ENCODE assay signal across 15 cellular contexts in the genomic region with DNA sequence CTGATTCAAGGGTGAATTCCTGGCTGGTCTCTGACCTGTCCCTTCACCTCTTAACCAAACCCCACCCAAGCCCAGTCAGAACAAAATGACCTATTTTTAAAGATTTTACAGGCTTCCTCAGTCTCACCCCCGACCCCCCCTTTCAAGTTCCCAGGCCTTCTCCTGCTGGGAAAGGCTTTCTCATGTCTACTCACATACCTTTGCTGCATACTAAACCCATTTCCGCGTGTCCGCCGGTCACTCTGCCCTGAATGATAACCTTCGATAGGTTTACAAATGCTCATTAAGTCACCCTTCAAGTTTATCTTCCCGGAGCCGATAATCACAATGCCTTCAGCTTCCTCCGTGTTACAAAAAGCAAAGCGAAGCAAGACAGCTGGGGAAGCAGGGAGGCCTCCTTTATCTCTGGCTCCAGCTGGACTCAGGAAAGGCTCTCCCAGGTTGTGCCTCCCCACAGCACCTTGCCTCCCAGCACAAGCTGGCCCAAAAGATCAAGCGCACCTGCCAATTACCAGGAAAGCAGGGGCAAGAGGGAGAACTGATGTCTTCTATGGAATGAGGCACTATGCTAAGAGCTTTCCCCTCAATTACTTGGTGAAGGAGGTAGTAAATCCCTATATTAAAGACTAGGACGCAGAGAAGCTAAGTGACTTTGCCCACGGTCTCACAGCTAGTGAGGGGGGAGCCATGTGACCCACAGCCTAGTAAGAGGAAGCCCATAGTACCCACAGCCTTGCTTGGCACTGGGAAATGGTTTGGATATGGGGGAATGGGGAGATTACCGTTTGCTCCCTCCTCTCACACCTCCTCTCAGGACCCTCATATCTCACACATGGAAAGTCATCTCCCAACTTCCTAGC. TPM values are rescaled to one million over a fixed set of nuclear protein-coding genes. Genes with fewer than 3 reads are reported as not detected.
DNase-seq lines count a peak whose midpoint lies in the region; ATAC-seq and TF ChIP-seq lines count a peak whose summit lies in the region.
"Had no signal": no experiment of that assay in that cellular context is flagged by ENCODE, and none has a peak within 500 bp of the region (broad histone marks: within the 10 kb centered on the region; RNA-seq: fewer than 3 reads in every experiment).

No MANE protein-coding gene starts in this region.

- H3K27ac Mint-ChIP-seq in endothelial cell (ENCODE audit: unreplicated experiment) (peak overlapping the region; percentile 100), natural killer cell (peak overlapping the region; percentile 35 to 85)
- H3K27ac Mint-ChIP-seq: activated T-helper 2 cell treated with anti-CD3 and anti-CD28 coated beads, Interferon-gamma antibody, Interleukin-2, Interleukin-4, amounts not matched to agents 10 μg/mL and 5 μg/mL and 100 μg/mL, durations not matched to agents 14 hours and 24 hours and 36 hours had no signal

- H3K36me3 Mint-ChIP-seq in endothelial cell (ENCODE audit: low read depth, unreplicated experiment) (peaks cover 15% of the 10 kb centered on the region), natural killer cell (no peaks in the 10 kb centered on the region)

- H3K27me3 Mint-ChIP-seq in endothelial cell (ENCODE audit: unreplicated experiment): peaks cover 20% of the 10 kb centered on the region
- H3K27me3 Mint-ChIP-seq in natural killer cell (ENCODE audit: low read depth in 2 of 2): no peaks in the 10 kb centered on the region

- TF ChIP-seq CTCF in endothelial cell (IDR thresholded peaks at IDR 0.05; ENCODE audit: unreplicated experiment) (no peak), natural killer cell (IDR thresholded peaks at IDR 0.05) (no peak)

- DNase-seq in CMK (ENCODE audit: low read depth) (peak; percentile 94), NCI-H69 (lab: John Stamatoyannopoulos, UW) (peak; percentile 42), endothelial cell (ENCODE audit: low spot score) (peak; percentile 55), natural killer cell (no peak), mesenteric fat pad (ENCODE audit: low spot score) (no peak), H4 (ENCODE audit: low spot score) (no peak)
- DNase-seq: activated CD4-positive, alpha-beta T cell treated with anti-CD3 and anti-CD28 coated beads, Interleukin-2, amount 50 U/mL, for 4 hours; brain microvascular endothelial cell; NCI-H1436 treated with DMSO at 0.1 percent for 48 hours; NCI-H524; T-helper 1 cell had no signal

- ATAC-seq in natural killer cell: no peak
- ATAC-seq in SK-N-SH treated with all-trans-retinoic acid at 6 μM for 48 hours: no peak
- ATAC-seq in HG02610 (IDR thresholded peaks at IDR 0.05; ENCODE audit: unreplicated experiment): no peak

- peaks cover 91% of the 10 kb centered on the region for H3K4me1 Mint-ChIP-seq in endothelial cell (ENCODE audit: unreplicated experiment)
- peaks cover 25 to 37% of the 10 kb centered on the region in 2 donors for H3K4me1 Mint-ChIP-seq in natural killer cell

- H3K9me3 Mint-ChIP-seq in endothelial cell (ENCODE audit: unreplicated experiment) (no peaks in the 10 kb centered on the region), natural killer cell (no peaks in the 10 kb centered on the region)
- H3K9me3 Mint-ChIP-seq: activated T-helper 2 cell treated with anti-CD3 and anti-CD28 coated beads, Interferon-gamma antibody, Interleukin-2, Interleukin-4, amounts not matched to agents 10 μg/mL and 5 μg/mL and 100 μg/mL, durations not matched to agents 14 hours and 24 hours and 36 hours had no signal

- H3K4me3 Mint-ChIP-seq in endothelial cell (ENCODE audit: unreplicated experiment): peak overlapping the region; percentile 68
- H3K4me3 Mint-ChIP-seq in natural killer cell: peak overlapping the region; percentile 15

- intact Hi-C loops in natural killer cell (cut with micrococcal nuclease): no loop called here

TF ChIP-seq in SK-N-SH treated with all-trans-retinoic acid at 6 μM for 48 hours, 23 proteins besides CTCF, POLR2A, EP300 and RAD21:
- TF ChIP-seq OSR1 (CRISPR knock-in tag; IDR thresholded peaks at IDR 0.05): no peak
- TF ChIP-seq, protein P1, sequence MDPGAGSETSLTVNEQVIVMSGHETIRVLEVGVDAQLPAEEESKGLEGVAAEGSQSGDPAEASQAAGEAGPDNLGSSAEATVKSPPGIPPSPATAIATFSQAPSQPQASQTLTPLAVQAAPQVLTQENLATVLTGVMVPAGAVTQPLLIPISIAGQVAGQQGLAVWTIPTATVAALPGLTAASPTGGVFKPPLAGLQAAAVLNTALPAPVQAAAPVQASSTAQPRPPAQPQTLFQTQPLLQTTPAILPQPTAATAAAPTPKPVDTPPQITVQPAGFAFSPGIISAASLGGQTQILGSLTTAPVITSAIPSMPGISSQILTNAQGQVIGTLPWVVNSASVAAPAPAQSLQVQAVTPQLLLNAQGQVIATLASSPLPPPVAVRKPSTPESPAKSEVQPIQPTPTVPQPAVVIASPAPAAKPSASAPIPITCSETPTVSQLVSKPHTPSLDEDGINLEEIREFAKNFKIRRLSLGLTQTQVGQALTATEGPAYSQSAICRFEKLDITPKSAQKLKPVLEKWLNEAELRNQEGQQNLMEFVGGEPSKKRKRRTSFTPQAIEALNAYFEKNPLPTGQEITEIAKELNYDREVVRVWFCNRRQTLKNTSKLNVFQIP (CRISPR knock-in tag; IDR thresholded peaks at IDR 0.05; ENCODE audit: borderline replicate concordance, low read depth): no peak
- TF ChIP-seq BACH2 (CRISPR knock-in tag; IDR thresholded peaks at IDR 0.05; ENCODE audit: borderline replicate concordance): no peak
- no peak for TF ChIP-seq ISL1 (CRISPR knock-in tag; IDR thresholded peaks at IDR 0.05)
- no peak for TF ChIP-seq ZFP3 (CRISPR knock-in tag; IDR thresholded peaks at IDR 0.05)
- no peak for TF ChIP-seq RARB (CRISPR knock-in tag; IDR thresholded peaks at IDR 0.05)

RNA-seq across cellular contexts. Expression of a gene that starts 15.9 kb away (rescaled TPM):
- total RNA-seq in endothelial cell (ENCODE audit: unreplicated experiment): 84.4 TPM
- 10 to 100 TPM; 33.4 to 44.5 (median 36.5) TPM for total RNA-seq in natural killer cell
- 57.0 TPM for total RNA-seq in mesenteric fat pad
- total RNA-seq in H4 (2014; rRNA removed; shearing (Covaris generic)): 29.8 and 34.9 TPM in 2 replicates

RNA-seq across cellular contexts. Expression of a gene that starts 50.8 kb away (rescaled TPM):
- total RNA-seq in endothelial cell (ENCODE audit: unreplicated experiment) (347 TPM), natural killer cell (not detected), mesenteric fat pad (26.4 TPM)
- not detected in 2 replicates for total RNA-seq in H4 (2014; rRNA removed; shearing (Covaris generic))
- total RNA-seq: activated T-helper 2 cell treated with anti-CD3 and anti-CD28 coated beads, Interferon-gamma antibody, Interleukin-2, Interleukin-4, amounts not matched to agents 10 μg/mL and 5 μg/mL and 100 μg/mL, durations not matched to agents 14 hours and 24 hours and 36 hours; osteocyte had no signal

Comparison
In these comparisons a context has a peak if more than half of its experiments do, and no peak if none do; other contexts are left out.
1. DNase-seq: peak in CMK (single experiment), NCI-H69 (single experiment) and endothelial cell (single experiment); none in natural killer cell (single experiment), mesenteric fat pad (single experiment) and H4 (single experiment).
2. RNA of a gene that starts 50.8 kb away (total RNA-seq): 347 TPM in endothelial cell (single experiment) and 26.4 TPM in mesenteric fat pad (single experiment); not detected in natural killer cell and not detected in H4; every median in the first group is over 10 times any median in the second.